Comparison of ENCODE assay signal across 2 cellular contexts in genomic region chr5:51376504-51376903, GRCh38.
TF ChIP-seq lines count a peak whose summit lies in the region.

No MANE protein-coding gene starts in this region.

TF ChIP-seq in GM23338, 12 proteins besides CTCF, POLR2A, EP300 and RAD21 (continued from another document):
- no peak for TF ChIP-seq REST (IDR thresholded peaks at IDR 0.05; ENCODE audit: unreplicated experiment)

TF ChIP-seq in WTC11, 78 proteins besides CTCF, POLR2A, EP300 and RAD21 (continued from another document):
- TF ChIP-seq, protein P1, sequence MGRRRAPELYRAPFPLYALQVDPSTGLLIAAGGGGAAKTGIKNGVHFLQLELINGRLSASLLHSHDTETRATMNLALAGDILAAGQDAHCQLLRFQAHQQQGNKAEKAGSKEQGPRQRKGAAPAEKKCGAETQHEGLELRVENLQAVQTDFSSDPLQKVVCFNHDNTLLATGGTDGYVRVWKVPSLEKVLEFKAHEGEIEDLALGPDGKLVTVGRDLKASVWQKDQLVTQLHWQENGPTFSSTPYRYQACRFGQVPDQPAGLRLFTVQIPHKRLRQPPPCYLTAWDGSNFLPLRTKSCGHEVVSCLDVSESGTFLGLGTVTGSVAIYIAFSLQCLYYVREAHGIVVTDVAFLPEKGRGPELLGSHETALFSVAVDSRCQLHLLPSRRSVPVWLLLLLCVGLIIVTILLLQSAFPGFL (CRISPR knock-in tag; IDR thresholded peaks at IDR 0.05; ENCODE audit: borderline replicate concordance): no peak
- TF ChIP-seq ZNF219 (CRISPR knock-in tag; IDR thresholded peaks at IDR 0.05; ENCODE audit: borderline replicate concordance) (no peak), ZNF396 (CRISPR knock-in tag; IDR thresholded peaks at IDR 0.05; ENCODE audit: borderline replicate concordance) (no peak), CREB1 (CRISPR knock-in tag; IDR thresholded peaks at IDR 0.05) (no peak), STAT6 (CRISPR knock-in tag; conservative IDR thresholded peaks at IDR 0.05; ENCODE audit: low read depth) (no peak), ZNF138 (CRISPR knock-in tag; conservative IDR thresholded peaks at IDR 0.05) (no peak)
